14 cellular contexts compared by ENCODE assay signal in genomic region chr1:39174400-39175081, GRCh38. TPM values are rescaled to one million over a fixed set of nuclear protein-coding genes. Genes with fewer than 3 reads are reported as not detected.
A peak's percentile ranks its signal among the peaks of the same experiment; 100 is the strongest.
DNase-seq lines count a peak whose midpoint lies in the region; ATAC-seq and TF ChIP-seq lines count a peak whose summit lies in the region.
"Had no signal": no experiment of that assay in that cellular context is flagged by ENCODE, and none has a peak within 500 bp of the region (broad histone marks: within the 10 kb centered on the region; RNA-seq: fewer than 3 reads in every experiment).

No MANE protein-coding gene starts in this region.

- peak overlapping the region; percentile 89 for H3K27ac ChIP-seq in subcutaneous abdominal adipose tissue (ENCODE audit: low read depth, low read length)
- H3K27ac ChIP-seq: C4-2B had no signal

- H3K27ac Mint-ChIP-seq in chondrocyte (ENCODE audit: unreplicated experiment): peak overlapping the region; percentile 93
- peak overlapping the region; percentile 2 for H3K27ac Mint-ChIP-seq in mesothelial cell of epicardium
- H3K27ac Mint-ChIP-seq: activated naive CD4-positive, alpha-beta T cell treated with anti-CD3 and anti-CD28 coated beads, Interleukin-2, amount 50 U/mL, for 72 hours had no signal

- H3K36me3 Mint-ChIP-seq in chondrocyte (ENCODE audit: low read depth) (no peaks in the 10 kb centered on the region), mesothelial cell of epicardium (no peaks in the 10 kb centered on the region)
- H3K36me3 Mint-ChIP-seq: activated naive CD4-positive, alpha-beta T cell treated with anti-CD3 and anti-CD28 coated beads, Interleukin-2, amount 50 U/mL, for 72 hours had no signal

- peak; percentile 2 for DNase-seq in HCEC 1CT
- no peak for DNase-seq in chondrocyte (ENCODE audit: low spot score)
- DNase-seq in mesothelial cell of epicardium (ENCODE audit: low spot score in 2 of 2, unreplicated experiment in 2 of 2): no peak
- no peak for DNase-seq in D341Med (ENCODE audit: low spot score)
- DNase-seq in activated CD4-positive, alpha-beta T cell treated with anti-CD3 and anti-CD28 coated beads for 1 hour: no peak
- DNase-seq in GM10266 (ENCODE audit: extremely low spot score): no peak
- DNase-seq: NCI-H187, NCI-H774, SHP77, spleen had no signal

- no peak overlapping the region for H3K4me3 ChIP-seq in subcutaneous abdominal adipose tissue (ENCODE audit: low read depth in 1 of 5, low read length in 5 of 5)
- H3K4me3 ChIP-seq: spleen had no signal

- no peaks in the 10 kb centered on the region for H3K27me3 ChIP-seq in subcutaneous abdominal adipose tissue (ENCODE audit: control insufficient read depth in 5 of 5, insufficient read depth in 4 of 5, low read length in 5 of 5)
- H3K27me3 ChIP-seq: spleen had no signal

- peaks cover 93% of the 10 kb centered on the region for H3K4me1 Mint-ChIP-seq in chondrocyte (ENCODE audit: low read depth)
- peaks cover 61% of the 10 kb centered on the region for H3K4me1 Mint-ChIP-seq in mesothelial cell of epicardium

- H3K9ac ChIP-seq in subcutaneous abdominal adipose tissue (ENCODE audit: low read length in 5 of 5): peak overlapping the region in 2 of 5 donors; percentile 19 to 23

- H3K4me1 ChIP-seq in subcutaneous abdominal adipose tissue (ENCODE audit: control insufficient read depth in 5 of 5, insufficient read depth in 5 of 5, low read length in 5 of 5): peaks cover 6 to 39% (median 37%) of the 10 kb centered on the region in 5 donors

- no peaks in the 10 kb centered on the region for H3K9me3 Mint-ChIP-seq in chondrocyte (ENCODE audit: low read depth)
- no peaks in the 10 kb centered on the region for H3K9me3 Mint-ChIP-seq in mesothelial cell of epicardium
- H3K9me3 Mint-ChIP-seq: activated naive CD4-positive, alpha-beta T cell treated with anti-CD3 and anti-CD28 coated beads, Interleukin-2, amount 50 U/mL, for 72 hours had no signal

- no peaks in the 10 kb centered on the region for H3K9me3 ChIP-seq in subcutaneous abdominal adipose tissue (ENCODE audit: control insufficient read depth in 5 of 5, low read length in 5 of 5)
- H3K9me3 ChIP-seq: spleen had no signal

- TF ChIP-seq CTCF in chondrocyte (IDR thresholded peaks at IDR 0.05): no peak
- no peak for TF ChIP-seq CTCF in mesothelial cell of epicardium (IDR thresholded peaks at IDR 0.05; ENCODE audit: unreplicated experiment)
- TF ChIP-seq CTCF in GM10266 (IDR thresholded peaks at IDR 0.05; ENCODE audit: control insufficient read depth, insufficient read depth, low read depth, missing control alignments): no peak

- no peaks in the 10 kb centered on the region for H3K27me3 Mint-ChIP-seq in chondrocyte (ENCODE audit: low read depth)
- H3K27me3 Mint-ChIP-seq in mesothelial cell of epicardium (ENCODE audit: low read depth): no peaks in the 10 kb centered on the region

- no peak for ATAC-seq in HG02642 (IDR thresholded peaks at IDR 0.05; ENCODE audit: poor library complexity, unreplicated experiment)
- ATAC-seq: activated naive CD4-positive, alpha-beta T cell treated with anti-CD3 and anti-CD28 coated beads, Interleukin-2, amount 50 U/mL, for 72 hours had no signal

- H3K36me3 ChIP-seq in subcutaneous abdominal adipose tissue (ENCODE audit: control insufficient read depth in 5 of 5, insufficient read depth in 5 of 5, low read length in 5 of 5): peaks cover 0 to 3% (median 0%) of the 10 kb centered on the region in 5 donors
- H3K36me3 ChIP-seq: spleen had no signal

- no peak overlapping the region for H3K4me3 Mint-ChIP-seq in chondrocyte (ENCODE audit: unreplicated experiment)
- no peak overlapping the region for H3K4me3 Mint-ChIP-seq in mesothelial cell of epicardium

RNA-seq across cellular contexts. Expression of gene MACF1, which starts 30.0 kb away (rescaled TPM):
- total RNA-seq in chondrocyte: 377 to 446 TPM (median 386 TPM) in 3 replicates
- total RNA-seq in mesothelial cell of epicardium: 282 to 301 TPM (median 283 TPM) in 3 replicates
